2 cellular contexts compared by ENCODE assay signal in genomic region chr22:41216984-41217383, GRCh38.
TF ChIP-seq lines count a peak whose summit lies in the region.

No MANE protein-coding gene starts in this region.

TF ChIP-seq in liver, 16 proteins besides CTCF, POLR2A, EP300 and RAD21 (continued from another document):
- TF ChIP-seq EGR1 (IDR thresholded peaks at IDR 0.05; ENCODE audit: low read depth in 2 of 2): no peak

TF ChIP-seq in HepG2, 621 proteins besides CTCF, POLR2A, EP300 and RAD21 (continued from another document):
- TF ChIP-seq ZNF431 (CRISPR knock-in tag; IDR thresholded peaks at IDR 0.05; ENCODE audit: borderline replicate concordance, low read depth) (no peak), DMTF1 (CRISPR knock-in tag; IDR thresholded peaks at IDR 0.05) (no peak), HMG20B (CRISPR knock-in tag; conservative IDR thresholded peaks at IDR 0.05) (no peak), ZFP36L2 (CRISPR knock-in tag; IDR thresholded peaks at IDR 0.05) (no peak), PRPF4 (IDR thresholded peaks at IDR 0.05; ENCODE audit: low read depth, low read length, poor library complexity, severe bottlenecking) (no peak), BCL6 (CRISPR knock-in tag; IDR thresholded peaks at IDR 0.05) (no peak), ZNF160 (CRISPR knock-in tag; IDR thresholded peaks at IDR 0.05) (no peak), ZFP41 (CRISPR knock-in tag; IDR thresholded peaks at IDR 0.05; ENCODE audit: borderline replicate concordance) (no peak), BRD4 (CRISPR knock-in tag; IDR thresholded peaks at IDR 0.05) (no peak), MED8 (CRISPR knock-in tag; IDR thresholded peaks at IDR 0.05; ENCODE audit: insufficient replicate concordance) (no peak), MLXIP (CRISPR knock-in tag; IDR thresholded peaks at IDR 0.05; ENCODE audit: borderline replicate concordance) (no peak), KLF15 (CRISPR knock-in tag; IDR thresholded peaks at IDR 0.05; ENCODE audit: borderline replicate concordance) (no peak), ZFP36L1 (CRISPR knock-in tag; IDR thresholded peaks at IDR 0.05) (no peak), ZNF850 (CRISPR knock-in tag; conservative IDR thresholded peaks at IDR 0.05) (no peak), ZMYM3 (CRISPR knock-in tag; IDR thresholded peaks at IDR 0.05) (no peak), GZF1 (CRISPR knock-in tag; IDR thresholded peaks at IDR 0.05) (no peak), CHD4 (IDR thresholded peaks at IDR 0.05; ENCODE audit: borderline replicate concordance, low read length) (no peak), GPBP1L1 (CRISPR knock-in tag; IDR thresholded peaks at IDR 0.05) (no peak), ZNF567 (CRISPR knock-in tag; IDR thresholded peaks at IDR 0.05; ENCODE audit: borderline replicate concordance) (no peak)
